21 cellular contexts compared by ENCODE assay signal in genomic region chr2:239516286-239516953, GRCh38.
"Had no signal": no experiment of that assay in that cellular context is flagged by ENCODE, and none has a peak within 500 bp of the region (broad histone marks: within the 10 kb centered on the region; RNA-seq: fewer than 3 reads in every experiment).

No MANE protein-coding gene starts in this region.

- DNase-seq: colonic mucosa; effector CD8-positive, alpha-beta T cell; endodermal cell; foreskin fibroblast; gastrocnemius medialis; head of caudate nucleus; left lung; mammary epithelial cell; natural killer cell; sigmoid colon; stimulated activated CD4-positive, alpha-beta T cell treated with anti-CD3 and anti-CD28 coated beads, Interleukin-4, amount 100 ng/mL, for 4 hours; stimulated activated naive CD8-positive, alpha-beta T cell treated with anti-CD3 and anti-CD28 coated beads, Interleukin-15, Interleukin-2, amounts not matched to agents 100 U/mL and 50 U/mL, for 24 hours; substantia nigra; testis; tibial artery had no signal

- H2AFZ ChIP-seq: parathyroid adenoma had no signal

- H3K4me3 ChIP-seq: colonic mucosa, gastrocnemius medialis, left lung, sigmoid colon, testis, tibial artery had no signal

- ATAC-seq: esophagus mucosa; gastrocnemius medialis; left lung; natural killer cell; stimulated activated memory B cell treated with anti-CD40 and anti-IgM and Interleukin-4, amounts not matched to agents 10 μg/mL and 1 μg/mL and 100 μg/mL, for 72 hours; stimulated activated naive CD8-positive, alpha-beta T cell treated with anti-CD3 and anti-CD28 coated beads, Interleukin-15, Interleukin-2, amounts not matched to agents 100 U/mL and 50 U/mL, for 24 hours had no signal

- H3K4me1 ChIP-seq: colonic mucosa, left lung, parathyroid adenoma, sigmoid colon, testis, tibial artery had no signal

- H3K79me2 ChIP-seq: parathyroid adenoma had no signal

- H3K36me3 ChIP-seq: colonic mucosa, gastrocnemius medialis, left lung, neutrophil, sigmoid colon, tibial artery had no signal

- H3K27me3 ChIP-seq: colonic mucosa, gastrocnemius medialis, left lung, neutrophil, sigmoid colon, testis had no signal

- H3K27ac ChIP-seq: colonic mucosa, epithelial cell of prostate, gastrocnemius medialis, left lung, neutrophil, parathyroid adenoma, sigmoid colon, testis, tibial artery had no signal

- H3K9ac ChIP-seq: parathyroid adenoma had no signal

- FAIRE-seq: keratinocyte had no signal

- H3K9me3 ChIP-seq: colonic mucosa, gastrocnemius medialis, left lung, neutrophil, sigmoid colon, testis, tibial artery had no signal
